1 cellular context compared by ENCODE assay signal in genomic region chr4:74097631-74098550, GRCh38.
A peak's percentile ranks its signal among the peaks of the same experiment; 100 is the strongest.
TF ChIP-seq lines count a peak whose summit lies in the region.

No MANE protein-coding gene starts in this region.

TF ChIP-seq in K562, 482 proteins besides CTCF, POLR2A, EP300 and RAD21 (continued from another document and continues in another):
- TF ChIP-seq ZNF592 (IDR thresholded peaks at IDR 0.05) (peak; percentile 77), MTA3 (IDR thresholded peaks at IDR 0.05; ENCODE audit: borderline replicate concordance) (no peak), MCM3 (IDR thresholded peaks at IDR 0.05) (no peak), MXI1 (IDR thresholded peaks at IDR 0.05; ENCODE audit: low read depth, low read length) (no peak), NR2C2 (CRISPR knock-in tag; IDR thresholded peaks at IDR 0.05) (no peak), NR2C2 (tag; IDR thresholded peaks at IDR 0.05) (no peak), HDAC6 (IDR thresholded peaks at IDR 0.05; ENCODE audit: low read depth, low read length) (no peak), HMG20A (CRISPR knock-in tag; conservative IDR thresholded peaks at IDR 0.05) (no peak), ZNF316 (IDR thresholded peaks at IDR 0.05) (peak; percentile 66), ILK (tag; IDR thresholded peaks at IDR 0.05; ENCODE audit: borderline replicate concordance, low read depth) (no peak), ARID4B (CRISPR knock-in tag; IDR thresholded peaks at IDR 0.05) (no peak), KDM1A (IDR thresholded peaks at IDR 0.05) (no peak), CBX2 (IDR thresholded peaks at IDR 0.05; ENCODE audit: insufficient read depth, low read length, poor library complexity, severe bottlenecking) (no peak), RBM15 (IDR thresholded peaks at IDR 0.05; ENCODE audit: insufficient read depth, low read length) (no peak), CXXC5 (CRISPR knock-in tag; IDR thresholded peaks at IDR 0.05) (peak; percentile 40), ZNF24 (IDR thresholded peaks at IDR 0.05) (no peak), TAF9B (IDR thresholded peaks at IDR 0.05; ENCODE audit: partially characterized antibody) (peak; percentile 17), REST (CRISPR knock-in tag; IDR thresholded peaks at IDR 0.05; ENCODE audit: low read depth) (no peak), ATF2 (CRISPR knock-in tag; IDR thresholded peaks at IDR 0.05) (no peak), ZBTB9 (CRISPR knock-in tag; IDR thresholded peaks at IDR 0.05) (peak; percentile 74; the same call in 1 of the 2 replicates), ZNF140 (CRISPR knock-in tag; IDR thresholded peaks at IDR 0.05) (no peak), SRF (CRISPR knock-in tag; IDR thresholded peaks at IDR 0.05) (0 out of 4 replicates have a peak, but pooled peaks of 1 of the 2 experiments have one; percentile 11), ZNF780A (CRISPR knock-in tag; IDR thresholded peaks at IDR 0.05) (no peak), STAG1 (CRISPR knock-in tag; IDR thresholded peaks at IDR 0.05; ENCODE audit: borderline replicate concordance) (no peak), ZNF785 (CRISPR knock-in tag; IDR thresholded peaks at IDR 0.05) (no peak), KLF13 (tag; IDR thresholded peaks at IDR 0.05; ENCODE audit: borderline replicate concordance, low read depth) (0 out of 2 replicates have a peak, but pooled peaks have one; percentile 16), LEF1 (IDR thresholded peaks at IDR 0.05) (no peak), TAF1 (IDR thresholded peaks at IDR 0.05; ENCODE audit: control insufficient read depth, extremely low read depth, insufficient read depth, low read length, severe bottlenecking) (peak; percentile 26), GABPB2 (CRISPR knock-in tag; conservative IDR thresholded peaks at IDR 0.05) (no peak), NFRKB (IDR thresholded peaks at IDR 0.05; ENCODE audit: low read depth) (peak; percentile 43), CREM (IDR thresholded peaks at IDR 0.05; ENCODE audit: low read depth) (0 out of 2 replicates have a peak, but pooled peaks have one; percentile 23), ZNF146 (CRISPR knock-in tag; IDR thresholded peaks at IDR 0.05; ENCODE audit: unreplicated experiment) (no peak), ZC3H4 (CRISPR knock-in tag; IDR thresholded peaks at IDR 0.05; ENCODE audit: borderline replicate concordance) (no peak), EZH2 (IDR thresholded peaks at IDR 0.05; ENCODE audit: borderline replicate concordance, low read depth, low read length) (no peak), RBM17 (IDR thresholded peaks at IDR 0.05; ENCODE audit: borderline replicate concordance, low read depth, low read length) (no peak), NR4A1 (CRISPR knock-in tag; IDR thresholded peaks at IDR 0.05) (no peak), NR4A1 (tag; IDR thresholded peaks at IDR 0.05) (peak; percentile 62; the same call in 1 of the 2 replicates), ZNF766 (CRISPR knock-in tag; conservative IDR thresholded peaks at IDR 0.05) (0 out of 2 replicates have a peak, but pooled peaks have one; percentile 55), SOX6 (IDR thresholded peaks at IDR 0.05) (no peak; the same call in 1 of the 2 replicates), SAP30 (IDR thresholded peaks at IDR 0.05; ENCODE audit: borderline replicate concordance, insufficient read depth, low read depth, low read length, poor library complexity, severe bottlenecking) (no peak), PKNOX1 (IDR thresholded peaks at IDR 0.05) (peak; percentile 31; the same call in 1 of the 2 replicates), ZSCAN32 (CRISPR knock-in tag; IDR thresholded peaks at IDR 0.05) (0 out of 2 replicates have a peak, but pooled peaks have one; percentile 30), GABPA (tag; conservative IDR thresholded peaks at IDR 0.05; ENCODE audit: low read depth) (no peak), ZNF696 (CRISPR knock-in tag; conservative IDR thresholded peaks at IDR 0.05) (no peak)
- TF ChIP-seq, protein P1, sequence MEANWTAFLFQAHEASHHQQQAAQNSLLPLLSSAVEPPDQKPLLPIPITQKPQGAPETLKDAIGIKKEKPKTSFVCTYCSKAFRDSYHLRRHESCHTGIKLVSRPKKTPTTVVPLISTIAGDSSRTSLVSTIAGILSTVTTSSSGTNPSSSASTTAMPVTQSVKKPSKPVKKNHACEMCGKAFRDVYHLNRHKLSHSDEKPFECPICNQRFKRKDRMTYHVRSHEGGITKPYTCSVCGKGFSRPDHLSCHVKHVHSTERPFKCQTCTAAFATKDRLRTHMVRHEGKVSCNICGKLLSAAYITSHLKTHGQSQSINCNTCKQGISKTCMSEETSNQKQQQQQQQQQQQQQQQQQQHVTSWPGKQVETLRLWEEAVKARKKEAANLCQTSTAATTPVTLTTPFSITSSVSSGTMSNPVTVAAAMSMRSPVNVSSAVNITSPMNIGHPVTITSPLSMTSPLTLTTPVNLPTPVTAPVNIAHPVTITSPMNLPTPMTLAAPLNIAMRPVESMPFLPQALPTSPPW (CRISPR knock-in tag; IDR thresholded peaks at IDR 0.05), result 0 out of 2 replicates have a peak, but pooled peaks have one; percentile 37
- TF ChIP-seq, protein P2, sequence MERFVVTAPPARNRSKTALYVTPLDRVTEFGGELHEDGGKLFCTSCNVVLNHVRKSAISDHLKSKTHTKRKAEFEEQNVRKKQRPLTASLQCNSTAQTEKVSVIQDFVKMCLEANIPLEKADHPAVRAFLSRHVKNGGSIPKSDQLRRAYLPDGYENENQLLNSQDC (CRISPR knock-in tag; IDR thresholded peaks at IDR 0.05), result no peak
- TF ChIP-seq, protein P3, sequence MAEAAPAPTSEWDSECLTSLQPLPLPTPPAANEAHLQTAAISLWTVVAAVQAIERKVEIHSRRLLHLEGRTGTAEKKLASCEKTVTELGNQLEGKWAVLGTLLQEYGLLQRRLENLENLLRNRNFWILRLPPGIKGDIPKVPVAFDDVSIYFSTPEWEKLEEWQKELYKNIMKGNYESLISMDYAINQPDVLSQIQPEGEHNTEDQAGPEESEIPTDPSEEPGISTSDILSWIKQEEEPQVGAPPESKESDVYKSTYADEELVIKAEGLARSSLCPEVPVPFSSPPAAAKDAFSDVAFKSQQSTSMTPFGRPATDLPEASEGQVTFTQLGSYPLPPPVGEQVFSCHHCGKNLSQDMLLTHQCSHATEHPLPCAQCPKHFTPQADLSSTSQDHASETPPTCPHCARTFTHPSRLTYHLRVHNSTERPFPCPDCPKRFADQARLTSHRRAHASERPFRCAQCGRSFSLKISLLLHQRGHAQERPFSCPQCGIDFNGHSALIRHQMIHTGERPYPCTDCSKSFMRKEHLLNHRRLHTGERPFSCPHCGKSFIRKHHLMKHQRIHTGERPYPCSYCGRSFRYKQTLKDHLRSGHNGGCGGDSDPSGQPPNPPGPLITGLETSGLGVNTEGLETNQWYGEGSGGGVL (CRISPR knock-in tag; IDR thresholded peaks at IDR 0.05), result no peak
